17 cellular contexts compared by ENCODE assay signal in genomic region chr6:18424201-18424600, GRCh38. TPM values are rescaled to one million over a fixed set of nuclear protein-coding genes. Genes with fewer than 3 reads are reported as not detected.
A peak's percentile ranks its signal among the peaks of the same experiment; 100 is the strongest.
DNase-seq lines count a peak whose midpoint lies in the region; ATAC-seq and TF ChIP-seq lines count a peak whose summit lies in the region.
"Had no signal": no experiment of that assay in that cellular context is flagged by ENCODE, and none has a peak within 500 bp of the region (broad histone marks: within the 10 kb centered on the region; RNA-seq: fewer than 3 reads in every experiment).

No MANE protein-coding gene starts in this region.

- H3K4me1 ChIP-seq in right cardiac atrium (ENCODE audit: control insufficient read depth, insufficient read depth, low read length) (no peaks in the 10 kb centered on the region), psoas muscle (peaks cover 89% of the 10 kb centered on the region)
- H3K4me1 ChIP-seq: BLaER1 had no signal

- H3K27me3 ChIP-seq in right cardiac atrium (ENCODE audit: control insufficient read depth, insufficient read depth) (no peaks in the 10 kb centered on the region), psoas muscle (ENCODE audit: insufficient read depth in 3 of 3, low read length in 2 of 3) (no peaks in the 10 kb centered on the region)
- H3K27me3 ChIP-seq: BLaER1 had no signal

- ATAC-seq in left ventricle myocardium superior (peak; percentile 32), right cardiac atrium (no peak), psoas muscle (no peak), HG03442 (IDR thresholded peaks at IDR 0.05; ENCODE audit: unreplicated experiment) (no peak)

- DNase-seq in left ventricle myocardium superior = no peak
- DNase-seq in right cardiac atrium = no peak
- no peak for DNase-seq in epithelial cell of prostate (ENCODE audit: low read depth, low spot score)
- no peak for DNase-seq in psoas muscle
- no peak for DNase-seq in NCI-H82 (lab: John Stamatoyannopoulos, UW)
- DNase-seq in NCI-H446 (lab: John Stamatoyannopoulos, UW) = no peak
- no peak for DNase-seq in NCI-H2107 treated with DMSO at 0.1 percent for 48 hours (lab: John Stamatoyannopoulos, UW; ENCODE audit: unreplicated experiment)
- DNase-seq: CD4-positive, CD25-positive, alpha-beta regulatory T cell; GF-D8; NCI-H1092; NCI-H1417 treated with DMSO at 0.1 percent for 48 hours; NCI-H1694 treated with DMSO at 0.1 percent for 48 hours; NCI-H526 treated with DMSO at 0.1 percent for 48 hours; SIG-M5 had no signal

- H3K4me3 ChIP-seq in right cardiac atrium (ENCODE audit: low read length) = no peak overlapping the region
- no peak overlapping the region for H3K4me3 ChIP-seq in psoas muscle
- H3K4me3 ChIP-seq: BLaER1, SK-N-MC had no signal

- peaks cover 0 to 17% of the 10 kb centered on the region in 2 donors for H3K36me3 ChIP-seq in psoas muscle (ENCODE audit: insufficient read depth in 1 of 2, low read depth in 1 of 2)
- H3K36me3 ChIP-seq: BLaER1 had no signal

- H3K27ac ChIP-seq in right cardiac atrium (ENCODE audit: low read length) = no peak overlapping the region
- H3K27ac ChIP-seq in epithelial cell of prostate = peak overlapping the region; percentile 40
- peak overlapping the region; percentile 0 for H3K27ac ChIP-seq in psoas muscle
- H3K27ac ChIP-seq: BLaER1, SK-N-MC had no signal

- intact Hi-C loops in left ventricle myocardium superior (cut with micrococcal nuclease) (no loop called here), right cardiac atrium (cut with DNase I) (no loop called here), psoas muscle (cut with DNase I) (no loop called here)

- 63% methylated on average over 2 of the region's 2 CpGs for WGBS in right cardiac atrium
- 49 to 57% (median 56%) methylated on average over 2 of the region's 2 CpGs for WGBS in psoas muscle, 3 donors

- H3K9me3 ChIP-seq in right cardiac atrium (ENCODE audit: control insufficient read depth, low read length) (no peaks in the 10 kb centered on the region), psoas muscle (no peaks in the 10 kb centered on the region)
- H3K9me3 ChIP-seq: BLaER1 had no signal

- no peak for TF ChIP-seq CTCF in psoas muscle (IDR thresholded peaks at IDR 0.05)

RNA-seq across cellular contexts. Expression of gene RNF144B, which starts 37.1 kb away (rescaled TPM):
- total RNA-seq in left ventricle myocardium superior (22.2 TPM), right cardiac atrium (10 to 100 TPM; 11.9 to 17.3 (median 15.4) TPM), psoas muscle (10 to 100 TPM; 33.6 to 94.9 (median 65.4) TPM)
- polyA plus RNA-seq in right cardiac atrium (7.1 TPM), psoas muscle (10 to 100 TPM in 1 of 3 donors, 1 to 10 TPM in 2; 6.0 to 34.5 (median 7.9) TPM)
